In genomic region chr19:1354496-1355257, GRCh38 we compare ENCODE assay signal across 1 cellular context.
TF ChIP-seq lines count a peak whose summit lies in the region.

No MANE protein-coding gene starts in this region.

TF ChIP-seq in K562, 482 proteins besides CTCF, POLR2A, EP300 and RAD21 (continued from another document and continues in another):
- TF ChIP-seq, protein P1, sequence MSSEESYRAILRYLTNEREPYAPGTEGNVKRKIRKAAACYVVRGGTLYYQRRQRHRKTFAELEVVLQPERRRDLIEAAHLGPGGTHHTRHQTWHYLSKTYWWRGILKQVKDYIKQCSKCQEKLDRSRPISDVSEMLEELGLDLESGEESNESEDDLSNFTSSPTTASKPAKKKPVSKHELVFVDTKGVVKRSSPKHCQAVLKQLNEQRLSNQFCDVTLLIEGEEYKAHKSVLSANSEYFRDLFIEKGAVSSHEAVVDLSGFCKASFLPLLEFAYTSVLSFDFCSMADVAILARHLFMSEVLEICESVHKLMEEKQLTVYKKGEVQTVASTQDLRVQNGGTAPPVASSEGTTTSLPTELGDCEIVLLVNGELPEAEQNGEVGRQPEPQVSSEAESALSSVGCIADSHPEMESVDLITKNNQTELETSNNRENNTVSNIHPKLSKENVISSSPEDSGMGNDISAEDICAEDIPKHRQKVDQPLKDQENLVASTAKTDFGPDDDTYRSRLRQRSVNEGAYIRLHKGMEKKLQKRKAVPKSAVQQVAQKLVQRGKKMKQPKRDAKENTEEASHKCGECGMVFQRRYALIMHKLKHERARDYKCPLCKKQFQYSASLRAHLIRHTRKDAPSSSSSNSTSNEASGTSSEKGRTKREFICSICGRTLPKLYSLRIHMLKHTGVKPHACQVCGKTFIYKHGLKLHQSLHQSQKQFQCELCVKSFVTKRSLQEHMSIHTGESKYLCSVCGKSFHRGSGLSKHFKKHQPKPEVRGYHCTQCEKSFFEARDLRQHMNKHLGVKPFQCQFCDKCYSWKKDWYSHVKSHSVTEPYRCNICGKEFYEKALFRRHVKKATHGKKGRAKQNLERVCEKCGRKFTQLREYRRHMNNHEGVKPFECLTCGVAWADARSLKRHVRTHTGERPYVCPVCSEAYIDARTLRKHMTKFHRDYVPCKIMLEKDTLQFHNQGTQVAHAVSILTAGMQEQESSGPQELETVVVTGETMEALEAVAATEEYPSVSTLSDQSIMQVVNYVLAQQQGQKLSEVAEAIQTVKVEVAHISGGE (CRISPR knock-in tag; IDR thresholded peaks at IDR 0.05): peak in 1 of 3 experiments; percentile 69; a peak in 2 of 6 replicates
- TF ChIP-seq SIN3A (IDR thresholded peaks at IDR 0.05; ENCODE audit: borderline replicate concordance in 2 of 2, control insufficient read depth in 1 of 2, low read depth in 2 of 2, low read length in 2 of 2) (peak in 1 of 2 experiments; percentile 71; a peak in 1 of 4 replicates), ATF1 (CRISPR knock-in tag; IDR thresholded peaks at IDR 0.05) (no peak), ATF1 (tag; IDR thresholded peaks at IDR 0.05) (0 out of 2 replicates have a peak, but pooled peaks have one; percentile 38), MECOM (CRISPR knock-in tag; IDR thresholded peaks at IDR 0.05) (no peak), POLR2AphosphoS2 (IDR thresholded peaks at IDR 0.05; ENCODE audit: low read length) (no peak), ERF (CRISPR knock-in tag; IDR thresholded peaks at IDR 0.05) (no peak), ZBTB17 (CRISPR knock-in tag; IDR thresholded peaks at IDR 0.05) (no peak), MXI1 (IDR thresholded peaks at IDR 0.05; ENCODE audit: low read depth, low read length) (no peak), ZNF764 (CRISPR knock-in tag; IDR thresholded peaks at IDR 0.05; ENCODE audit: low read depth) (no peak), MBD2 (IDR thresholded peaks at IDR 0.05; ENCODE audit: borderline replicate concordance, low read depth) (peak; percentile 41; the same call in 1 of the 2 replicates), HNRNPL (IDR thresholded peaks at IDR 0.05; ENCODE audit: low read depth, low read length) (no peak), SMAD4 (CRISPR knock-in tag; conservative IDR thresholded peaks at IDR 0.05) (peak; percentile 51; the same call in 1 of the 2 replicates), SUPT5H (IDR thresholded peaks at IDR 0.05) (peak; percentile 76), RBM39 (optimal IDR thresholded peaks at IDR 0.05; ENCODE audit: low read depth, low read length) (no peak), MCM5 (IDR thresholded peaks at IDR 0.05; ENCODE audit: low read depth) (no peak), TBL1XR1 (IDR thresholded peaks at IDR 0.05; ENCODE audit: low read length in 2 of 2) (0 out of 4 replicates have a peak, but pooled peaks of 1 of the 2 experiments have one; percentile 14), IRF9 (tag; IDR thresholded peaks at IDR 0.05) (no peak), ZSCAN29 (IDR thresholded peaks at IDR 0.05) (no peak), SMARCE1 (IDR thresholded peaks at IDR 0.05) (0 out of 2 replicates have a peak, but pooled peaks have one; percentile 19), PHF8 (IDR thresholded peaks at IDR 0.05; ENCODE audit: borderline replicate concordance, low read length) (peak; percentile 77; the same call in 1 of the 2 replicates), THAP7 (CRISPR knock-in tag; IDR thresholded peaks at IDR 0.05) (peak; percentile 66; the same call in 1 of the 2 replicates), ARNT (IDR thresholded peaks at IDR 0.05) (no peak), PTTG1 (tag; IDR thresholded peaks at IDR 0.05; ENCODE audit: low read depth) (no peak), ATF6 (CRISPR knock-in tag; IDR thresholded peaks at IDR 0.05) (peak; percentile 79; the same call in 1 of the 2 replicates), RBFOX2 (IDR thresholded peaks at IDR 0.05; ENCODE audit: low read depth, low read length) (peak; percentile 86), HMGN3 (IDR thresholded peaks at IDR 0.05; ENCODE audit: borderline replicate concordance, extremely low read depth, insufficient read length, low read depth, low read length) (peak; percentile 65), GABPA (tag; conservative IDR thresholded peaks at IDR 0.05; ENCODE audit: low read depth) (peak; percentile 78), KDM5B (IDR thresholded peaks at IDR 0.05; ENCODE audit: insufficient replicate concordance, low read depth, low read length) (peak; percentile 80), SRSF1 (IDR thresholded peaks at IDR 0.05; ENCODE audit: low read depth, low read length) (no peak), CCNT2 (IDR thresholded peaks at IDR 0.05; ENCODE audit: borderline replicate concordance, extremely low read depth, insufficient read length, low read depth, low read length) (peak; percentile 65), NKRF (IDR thresholded peaks at IDR 0.05; ENCODE audit: borderline replicate concordance) (peak; percentile 41; the same call in 1 of the 2 replicates), SIN3B (IDR thresholded peaks at IDR 0.05; ENCODE audit: low read depth) (no peak)
- TF ChIP-seq, protein P2, sequence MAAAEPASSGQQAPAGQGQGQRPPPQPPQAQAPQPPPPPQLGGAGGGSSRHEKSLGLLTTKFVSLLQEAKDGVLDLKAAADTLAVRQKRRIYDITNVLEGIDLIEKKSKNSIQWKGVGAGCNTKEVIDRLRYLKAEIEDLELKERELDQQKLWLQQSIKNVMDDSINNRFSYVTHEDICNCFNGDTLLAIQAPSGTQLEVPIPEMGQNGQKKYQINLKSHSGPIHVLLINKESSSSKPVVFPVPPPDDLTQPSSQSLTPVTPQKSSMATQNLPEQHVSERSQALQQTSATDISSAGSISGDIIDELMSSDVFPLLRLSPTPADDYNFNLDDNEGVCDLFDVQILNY (CRISPR knock-in tag; IDR thresholded peaks at IDR 0.05): no peak
- TF ChIP-seq, protein P3, sequence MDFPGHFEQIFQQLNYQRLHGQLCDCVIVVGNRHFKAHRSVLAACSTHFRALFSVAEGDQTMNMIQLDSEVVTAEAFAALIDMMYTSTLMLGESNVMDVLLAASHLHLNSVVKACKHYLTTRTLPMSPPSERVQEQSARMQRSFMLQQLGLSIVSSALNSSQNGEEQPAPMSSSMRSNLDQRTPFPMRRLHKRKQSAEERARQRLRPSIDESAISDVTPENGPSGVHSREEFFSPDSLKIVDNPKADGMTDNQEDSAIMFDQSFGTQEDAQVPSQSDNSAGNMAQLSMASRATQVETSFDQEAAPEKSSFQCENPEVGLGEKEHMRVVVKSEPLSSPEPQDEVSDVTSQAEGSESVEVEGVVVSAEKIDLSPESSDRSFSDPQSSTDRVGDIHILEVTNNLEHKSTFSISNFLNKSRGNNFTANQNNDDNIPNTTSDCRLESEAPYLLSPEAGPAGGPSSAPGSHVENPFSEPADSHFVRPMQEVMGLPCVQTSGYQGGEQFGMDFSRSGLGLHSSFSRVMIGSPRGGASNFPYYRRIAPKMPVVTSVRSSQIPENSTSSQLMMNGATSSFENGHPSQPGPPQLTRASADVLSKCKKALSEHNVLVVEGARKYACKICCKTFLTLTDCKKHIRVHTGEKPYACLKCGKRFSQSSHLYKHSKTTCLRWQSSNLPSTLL (IDR thresholded peaks at IDR 0.05): no peak
- TF ChIP-seq, protein P4, sequence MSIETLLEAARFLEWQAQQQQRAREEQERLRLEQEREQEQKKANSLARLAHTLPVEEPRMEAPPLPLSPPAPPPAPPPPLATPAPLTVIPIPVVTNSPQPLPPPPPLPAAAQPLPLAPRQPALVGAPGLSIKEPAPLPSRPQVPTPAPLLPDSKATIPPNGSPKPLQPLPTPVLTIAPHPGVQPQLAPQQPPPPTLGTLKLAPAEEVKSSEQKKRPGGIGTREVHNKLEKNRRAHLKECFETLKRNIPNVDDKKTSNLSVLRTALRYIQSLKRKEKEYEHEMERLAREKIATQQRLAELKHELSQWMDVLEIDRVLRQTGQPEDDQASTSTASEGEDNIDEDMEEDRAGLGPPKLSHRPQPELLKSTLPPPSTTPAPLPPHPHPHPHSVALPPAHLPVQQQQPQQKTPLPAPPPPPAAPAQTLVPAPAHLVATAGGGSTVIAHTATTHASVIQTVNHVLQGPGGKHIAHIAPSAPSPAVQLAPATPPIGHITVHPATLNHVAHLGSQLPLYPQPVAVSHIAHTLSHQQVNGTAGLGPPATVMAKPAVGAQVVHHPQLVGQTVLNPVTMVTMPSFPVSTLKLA (conservative IDR thresholded peaks at IDR 0.05): peak in 1 of 2 experiments; percentile 68; a peak in 2 of 4 replicates
- TF ChIP-seq, protein P5, sequence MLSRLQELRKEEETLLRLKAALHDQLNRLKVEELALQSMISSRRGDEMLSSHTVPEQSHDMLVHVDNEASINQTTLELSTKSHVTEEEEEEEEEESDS (CRISPR knock-in tag; IDR thresholded peaks at IDR 0.05): no peak
